ENCODE assay signal across 24 cellular contexts in the genomic region with DNA sequence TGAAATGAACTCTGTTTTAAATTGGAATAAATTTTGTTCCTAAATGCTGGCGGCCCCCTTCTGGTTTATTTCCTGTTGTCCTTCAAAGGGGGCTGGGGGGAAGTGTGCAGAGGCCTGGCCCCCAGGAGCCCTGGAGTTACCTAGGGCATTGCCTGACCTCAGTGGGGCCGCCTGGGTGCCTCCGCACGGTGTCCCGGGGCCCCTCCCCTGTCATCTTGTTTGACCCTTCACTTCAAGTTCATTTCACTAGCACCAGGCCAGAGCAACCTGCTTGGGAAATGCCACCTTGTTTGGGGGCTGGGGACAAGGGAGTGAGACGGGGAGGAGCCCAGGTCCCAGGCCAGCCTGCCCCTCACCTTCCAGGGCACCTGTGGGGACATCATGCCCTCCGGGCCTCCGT. TPM values are rescaled to one million over a fixed set of nuclear protein-coding genes. Genes with fewer than 3 reads are reported as not detected.
DNase-seq lines count a peak whose midpoint lies in the region; ATAC-seq, FAIRE-seq and TF ChIP-seq lines count a peak whose summit lies in the region.
"Had no signal": no experiment of that assay in that cellular context is flagged by ENCODE, and none has a peak within 500 bp of the region (broad histone marks: within the 10 kb centered on the region; RNA-seq: fewer than 3 reads in every experiment).

No MANE protein-coding gene starts in this region.

- no peak for DNase-seq in cardiac muscle cell (ENCODE audit: low read depth in 1 of 2, low spot score in 1 of 2)
- DNase-seq in heart right ventricle: no peak
- no peak for DNase-seq in K562 (ENCODE audit: extremely low read depth in 1 of 4, low spot score in 3 of 4)
- DNase-seq in right lobe of liver: peak in 2 of 3 donors; percentile 40 to 60
- no peak for DNase-seq in MV-4-11 (lab: John Stamatoyannopoulos, UW)
- no peak for DNase-seq in COLO668 (lab: John Stamatoyannopoulos, UW; ENCODE audit: unreplicated experiment)
- no peak for DNase-seq in T1000 (lab: John Stamatoyannopoulos, UW)
- DNase-seq: AML-193, H7, HFFc6, Karpas-422, NCI-H1694 treated with DMSO at 0.1 percent for 48 hours, NCI-H2081 treated with DMSO at 0.1 percent for 48 hours, NCI-H2171 treated with DMSO at 0.1 percent for 48 hours, NCI-H524 treated with DMSO at 0.1 percent for 48 hours, NCI-H82, OCI-M1, SHP77 had no signal

- no peak for FAIRE-seq in K562 (lab: Jason Lieb, UNC)
- FAIRE-seq: RCC 7860 had no signal

- no peak overlapping the region for H3K4me2 ChIP-seq in K562 (ENCODE audit: insufficient read depth, low read length)

- POLR2A ChIA-PET in K562 (lab: Yijun Ruan, JAX): interaction anchor here (0.6 kb wide), 1 partner anchor 27 kb away, joined by 3 read pairs; no protein-coding TSS in a partner anchor

- no peaks in the 10 kb centered on the region for H3K27me3 ChIP-seq in cardiac muscle cell
- H3K27me3 ChIP-seq in heart right ventricle: no peaks in the 10 kb centered on the region
- no peaks in the 10 kb centered on the region for H3K27me3 ChIP-seq in K562 (ENCODE audit: control insufficient read depth in 2 of 2, insufficient read depth in 2 of 2, low read length in 2 of 2)
- no peaks in the 10 kb centered on the region for H3K27me3 ChIP-seq in right lobe of liver

- no peak for ATAC-seq in heart right ventricle
- ATAC-seq in K562: peak; percentile 22; the same call in 2 of the 3 replicates
- peak; percentile 7 to 32 (median 18) for ATAC-seq in right lobe of liver
- ATAC-seq in HG02973 (IDR thresholded peaks at IDR 0.05; ENCODE audit: unreplicated experiment): no peak

- CTCF ChIA-PET in K562 (lab: Yijun Ruan, JAX; ENCODE audit: low intra/inter-chr PET ratio): no interaction called here

- no peak overlapping the region for H3K4me3 ChIP-seq in cardiac muscle cell
- H3K4me3 ChIP-seq in heart right ventricle: no peak overlapping the region
- H3K4me3 ChIP-seq in K562: no peak overlapping the region
- peak overlapping the region in 1 of 3 donors; percentile 31 for H3K4me3 ChIP-seq in right lobe of liver

- H3K9me1 ChIP-seq in K562 (ENCODE audit: control insufficient read depth, insufficient read depth, low read length): no peaks in the 10 kb centered on the region

- H4K20me1 ChIP-seq in K562 (replicated peaks; ENCODE audit: control insufficient read depth, insufficient read depth, low read length): no peaks in the 10 kb centered on the region

- H3K9ac ChIP-seq in K562 (ENCODE audit: insufficient read depth in 1 of 2, low read depth in 2 of 2, low read length in 2 of 2): peak overlapping the region in 1 of 2 experiments; percentile 75; a peak in 2 of 4 replicates

- H3K9me3 ChIP-seq in cardiac muscle cell (ENCODE audit: low read depth): no peaks in the 10 kb centered on the region
- no peaks in the 10 kb centered on the region for H3K9me3 ChIP-seq in heart right ventricle
- H3K9me3 ChIP-seq in K562 (replicated peaks; ENCODE audit: control insufficient read depth, insufficient read depth, low read depth, low read length): no peaks in the 10 kb centered on the region
- H3K9me3 ChIP-seq in right lobe of liver: no peaks in the 10 kb centered on the region

- no peaks in the 10 kb centered on the region for H3K79me2 ChIP-seq in K562 (ENCODE audit: control insufficient read depth, insufficient read depth, low read length)

- 41 to 49% methylated on average over 8 of the region's 8 CpGs for WGBS in heart right ventricle, 2 donors
- 41% methylated on average over 8 of the region's 8 CpGs for WGBS in K562 (ENCODE audit: insufficient coverage, low coverage, missing lambda C conversion rate)
- WGBS in right lobe of liver (ENCODE audit: insufficient coverage, low coverage, low lambda C conversion rate, missing lambda C conversion rate): 13% methylated on average over 5 of the region's 8 CpGs

- H3K27ac ChIP-seq in cardiac muscle cell: peak overlapping the region; percentile 34
- H3K27ac ChIP-seq in heart right ventricle: no peak overlapping the region
- H3K27ac ChIP-seq in K562 (ENCODE audit: extremely low read depth, low read depth, low read length): no peak overlapping the region
- H3K27ac ChIP-seq in right lobe of liver: peak overlapping the region in 2 of 3 donors; percentile 60 to 81
- H3K27ac ChIP-seq: HL-60 had no signal

- no peak for TF ChIP-seq RAD21 in K562 (CRISPR knock-in tag; conservative IDR thresholded peaks at IDR 0.05 in 1 of 2, IDR thresholded peaks at IDR 0.05 in 1 of 2)

- no peak overlapping the region for H2AFZ ChIP-seq in K562 (ENCODE audit: low read depth, low read length)

- in situ Hi-C loops in K562 (cut with MboI): no loop called here

- TF ChIP-seq POLR2A in K562 (conservative IDR thresholded peaks at IDR 0.05) (no peak), right lobe of liver (IDR thresholded peaks at IDR 0.05) (no peak)

- intact Hi-C loops in heart right ventricle (cut with DNase I): loop anchor here in 3 of 10 donors (10.0 kb wide), 1 partner anchor 49 kb away; no protein-coding TSS in a partner anchor
- intact Hi-C loops in K562 (cut with micrococcal nuclease): no loop called here
- intact Hi-C loops in right lobe of liver (cut with DNase I): no loop called here

- no peak for TF ChIP-seq EP300 in K562 (IDR thresholded peaks at IDR 0.05; ENCODE audit: low read length)

- no peak for TF ChIP-seq CTCF in cardiac muscle cell (IDR thresholded peaks at IDR 0.05; ENCODE audit: low read depth, low read length)
- TF ChIP-seq CTCF in heart right ventricle (IDR thresholded peaks at IDR 0.05): no peak
- TF ChIP-seq CTCF in K562 (IDR thresholded peaks at IDR 0.05 in 2 of 3, conservative IDR thresholded peaks at IDR 0.05 in 1 of 3; ENCODE audit: insufficient read depth in 2 of 3, low read depth in 1 of 3, low read length in 3 of 3): no peak
- no peak for TF ChIP-seq CTCF in right lobe of liver (IDR thresholded peaks at IDR 0.05)

- peaks cover 2% of the 10 kb centered on the region for H3K36me3 ChIP-seq in cardiac muscle cell
- peaks cover 0 to 41% (median 9%) of the 10 kb centered on the region in 9 donors for H3K36me3 ChIP-seq in heart right ventricle
- peaks cover 13% of the 10 kb centered on the region; the same call in 1 of the 3 replicates for H3K36me3 ChIP-seq in K562 (ENCODE audit: control insufficient read depth, insufficient read depth, low read length)
- H3K36me3 ChIP-seq in right lobe of liver: peaks cover 0 to under 1% (median 0%) of the 10 kb centered on the region in 4 donors

- no peaks in the 10 kb centered on the region for H3K4me1 ChIP-seq in cardiac muscle cell (ENCODE audit: low read depth)
- peaks cover 0 to 11% (median 0%) of the 10 kb centered on the region in 9 donors for H3K4me1 ChIP-seq in heart right ventricle
- H3K4me1 ChIP-seq in K562 (replicated peaks in 1 of 2; ENCODE audit: control insufficient read depth in 2 of 2, insufficient read depth in 2 of 2, low read length in 2 of 2): peaks cover 0 to 38% of the 10 kb centered on the region in 2 experiments; a peak in 2 of 5 replicates
- H3K4me1 ChIP-seq in right lobe of liver: peaks cover 0 to 20% (median 4%) of the 10 kb centered on the region in 4 donors

- BruUV-seq in K562 (replicated peaks; lab: Mats Ljungman, UMichigan): no TSS peak

RNA-seq across cellular contexts. Expression of a gene that starts 11.9 kb away (rescaled TPM):
- total RNA-seq in cardiac muscle cell (0.12 TPM in 1 of 2 replicates, not detected in the other), heart right ventricle (1 to 10 TPM in 5 of 10 donors, under 1 TPM in 5; 0.42 to 8.9 (median 0.99) TPM), K562 (2014; rRNA removed) (0.09 TPM in 1 of 2 replicates, not detected in the other), K562 (2014; rRNA removed; fragmentation: Illumina TruSeq; extraction: Trizol) (0.07 and 0.13 TPM in 2 replicates), K562 (2015; rRNA removed; fragmentation: Illumina TruSeq; extraction: Trizol) (0.19 and 0.22 TPM in 2 replicates), K562 (2021) (0.13 and 0.24 TPM in 2 replicates), right lobe of liver (1 to 10 TPM in 2 of 6 experiments, under 1 TPM in 4; 0.31 to 3.9 (median 0.83) TPM)
- polyA plus RNA-seq in cardiac muscle cell (not detected in 2 replicates), heart right ventricle (1 to 10 TPM; 1.0 to 1.4 TPM), K562 (2011; rRNA removed) (0.19 and 0.22 TPM in 2 replicates), K562 (2014; fragmentation: Illumina TruSeq; extraction: Trizol) (0.10 and 0.22 TPM in 2 replicates), K562 (2014; fragmentation: Nextera tagmentation; extraction: Ambion mirVana) (under 1 TPM in 1 of 2 experiments, not detected in 1; 0.03 TPM), K562 (2014; rRNA removed) (0.11 and 0.35 TPM in 2 replicates)
- 0.35 TPM in 1 of 2 replicates, not detected in the other for total RNA-seq in K562 (2011; cell fraction: chromatin; rRNA removed; ENCODE audit: low replicate concordance)
- 0.13 and 0.17 TPM in 2 replicates for total RNA-seq in K562 (2011; cell fraction: nucleolus; rRNA removed)
- not detected in 2 replicates for total RNA-seq in K562 (2011; cell fraction: nucleoplasm; rRNA removed)
- polyA plus RNA-seq in K562 (2011; cell fraction: cytosol; rRNA removed): 0.18 and 0.25 TPM in 2 replicates
- 0.29 and 0.40 TPM in 2 replicates for polyA plus RNA-seq in K562 (2011; cell fraction: nucleus; rRNA removed)
- polyA plus RNA-seq in K562 (2012): 0.65 and 0.76 TPM in 2 replicates
- polyA minus RNA-seq in K562 (2011; rRNA and poly(A)+ RNA removed): 0.27 TPM in 1 of 2 replicates, not detected in the other
- not detected in 2 replicates for polyA minus RNA-seq in K562 (2011; cell fraction: cytosol; rRNA and poly(A)+ RNA removed)
- polyA minus RNA-seq in K562 (2011; cell fraction: nucleus; rRNA and poly(A)+ RNA removed): 0.13 TPM in 1 of 2 replicates, not detected in the other
- total RNA-seq: H7, HFFc6, M059J had no signal
- polyA plus RNA-seq: AG04450 had no signal

RNA-seq across cellular contexts. Expression of a gene that starts 29.8 kb away (rescaled TPM):
- total RNA-seq in cardiac muscle cell: 36.5 and 47.5 TPM in 2 replicates
- polyA plus RNA-seq in cardiac muscle cell: 60.8 and 63.3 TPM in 2 replicates
- 10 to 100 TPM; 57.4 to 83.2 (median 68.8) TPM for total RNA-seq in heart right ventricle
- 10 to 100 TPM; 28.2 to 40.7 TPM for polyA plus RNA-seq in heart right ventricle
- total RNA-seq in K562 (2011; cell fraction: chromatin; rRNA removed; ENCODE audit: low replicate concordance): 18.8 and 42.3 TPM in 2 replicates
- 20.7 and 22.8 TPM in 2 replicates for total RNA-seq in K562 (2011; cell fraction: nucleolus; rRNA removed)
- 12.6 and 17.6 TPM in 2 replicates for total RNA-seq in K562 (2011; cell fraction: nucleoplasm; rRNA removed)
- 14.5 and 19.3 TPM in 2 replicates for total RNA-seq in K562 (2014; rRNA removed)
- total RNA-seq in K562 (2014; rRNA removed; fragmentation: Illumina TruSeq; extraction: Trizol): 7.0 and 12.7 TPM in 2 replicates
- 13.4 and 16.5 TPM in 2 replicates for total RNA-seq in K562 (2015; rRNA removed; fragmentation: Illumina TruSeq; extraction: Trizol)
- total RNA-seq in K562 (2021): 24.3 and 24.8 TPM in 2 replicates
- 3.6 and 9.7 TPM in 2 replicates for polyA plus RNA-seq in K562 (2011; rRNA removed)
- 11.1 and 14.7 TPM in 2 replicates for polyA plus RNA-seq in K562 (2011; cell fraction: cytosol; rRNA removed)
- 18.1 and 22.6 TPM in 2 replicates for polyA plus RNA-seq in K562 (2011; cell fraction: nucleus; rRNA removed)
- polyA plus RNA-seq in K562 (2012): 22.6 and 23.5 TPM in 2 replicates
- polyA plus RNA-seq in K562 (2014; fragmentation: Illumina TruSeq; extraction: Trizol): 23.5 and 24.5 TPM in 2 replicates
- polyA plus RNA-seq in K562 (2014; fragmentation: Nextera tagmentation; extraction: Ambion mirVana): under 1 TPM; 0.18 to 0.21 TPM
- 16.6 and 18.2 TPM in 2 replicates for polyA plus RNA-seq in K562 (2014; rRNA removed)
- 1.6 and 10.8 TPM in 2 replicates for polyA minus RNA-seq in K562 (2011; rRNA and poly(A)+ RNA removed)
- polyA minus RNA-seq in K562 (2011; cell fraction: cytosol; rRNA and poly(A)+ RNA removed): 10.8 and 11.5 TPM in 2 replicates
- polyA minus RNA-seq in K562 (2011; cell fraction: nucleus; rRNA and poly(A)+ RNA removed): 4.6 and 5.7 TPM in 2 replicates
- total RNA-seq in right lobe of liver: 10 to 100 TPM; 19.5 to 28.0 (median 22.4) TPM

RNA-seq across cellular contexts. Expression of a gene that starts 54.6 kb away (rescaled TPM):
- not detected in 2 replicates for total RNA-seq in cardiac muscle cell
- polyA plus RNA-seq in cardiac muscle cell: 0.11 TPM in 1 of 2 replicates, not detected in the other
- total RNA-seq in heart right ventricle: 1 to 10 TPM in 1 of 10 donors, under 1 TPM in 9; 0.24 to 3.3 (median 0.59) TPM
- polyA plus RNA-seq in heart right ventricle: 1 to 10 TPM; 1.5 to 1.9 TPM
- total RNA-seq in K562 (2011; cell fraction: chromatin; rRNA removed; ENCODE audit: low replicate concordance): not detected in 2 replicates
- total RNA-seq in K562 (2011; cell fraction: nucleolus; rRNA removed): not detected in 2 replicates
- total RNA-seq in K562 (2011; cell fraction: nucleoplasm; rRNA removed): not detected in 2 replicates
- not detected in 2 replicates for total RNA-seq in K562 (2014; rRNA removed)
- total RNA-seq in K562 (2014; rRNA removed; fragmentation: Illumina TruSeq; extraction: Trizol): not detected in 2 replicates
- not detected in 2 replicates for total RNA-seq in K562 (2015; rRNA removed; fragmentation: Illumina TruSeq; extraction: Trizol)
- total RNA-seq in K562 (2021): 0.18 and 0.27 TPM in 2 replicates
- polyA plus RNA-seq in K562 (2011; rRNA removed): not detected in 2 replicates
- 0.04 TPM in 1 of 2 replicates, not detected in the other for polyA plus RNA-seq in K562 (2011; cell fraction: cytosol; rRNA removed)
- 0.08 and 0.53 TPM in 2 replicates for polyA plus RNA-seq in K562 (2011; cell fraction: nucleus; rRNA removed)
- not detected in 2 replicates for polyA plus RNA-seq in K562 (2012)
- polyA plus RNA-seq in K562 (2014; fragmentation: Illumina TruSeq; extraction: Trizol): not detected in 2 replicates
- not detected for polyA plus RNA-seq in K562 (2014; fragmentation: Nextera tagmentation; extraction: Ambion mirVana)
- polyA plus RNA-seq in K562 (2014; rRNA removed): 0.07 TPM in 1 of 2 replicates, not detected in the other
- polyA minus RNA-seq in K562 (2011; rRNA and poly(A)+ RNA removed): not detected in 2 replicates
- polyA minus RNA-seq in K562 (2011; cell fraction: cytosol; rRNA and poly(A)+ RNA removed): not detected in 2 replicates
- 0.13 TPM in 1 of 2 replicates, not detected in the other for polyA minus RNA-seq in K562 (2011; cell fraction: nucleus; rRNA and poly(A)+ RNA removed)
- 1 to 10 TPM in 3 of 6 experiments, under 1 TPM in 3; 0.53 to 2.2 (median 0.97) TPM for total RNA-seq in right lobe of liver
- total RNA-seq: H7, HFFc6, HT-29, M059J had no signal
- polyA plus RNA-seq: AG04450 had no signal

Comparison
In these comparisons a context has a peak if more than half of its experiments do, and no peak if none do; other contexts are left out.
1. H3K27ac ChIP-seq: peak in cardiac muscle cell (single experiment) and right lobe of liver (2 of 3); none in heart right ventricle (0 of 10) and K562 (single experiment).
2. DNase-seq: peak in right lobe of liver (2 of 3); none in cardiac muscle cell (0 of 2), heart right ventricle (0 of 2), K562 (0 of 4), MV-4-11 (single experiment), COLO668 (single experiment) and T1000 (single experiment).
3. ATAC-seq: peak in K562 (single experiment) and right lobe of liver (4 of 4); none in heart right ventricle (0 of 8) and HG02973 (single experiment).